Comparison of ENCODE assay signal across 14 cellular contexts in the genomic region with DNA sequence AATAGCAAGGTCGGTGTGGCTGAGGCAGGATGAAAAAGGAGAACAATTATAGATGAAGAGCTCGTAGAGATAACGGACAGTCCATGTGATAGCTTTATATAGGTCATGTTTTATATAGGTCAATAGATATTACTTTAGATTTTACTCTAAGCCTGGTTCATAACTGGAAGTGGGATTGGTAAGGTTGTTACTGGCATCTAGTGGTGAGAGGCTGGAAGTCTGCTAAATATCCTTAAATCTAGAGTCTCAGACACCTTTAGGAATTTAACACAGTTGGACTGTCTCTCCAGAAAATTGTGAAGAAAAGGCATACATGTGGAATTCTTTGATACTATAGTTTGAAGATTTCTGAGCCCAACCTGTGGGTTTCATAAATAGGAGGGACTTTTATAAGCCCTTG.
DNase-seq lines count a peak whose midpoint lies in the region; ATAC-seq and TF ChIP-seq lines count a peak whose summit lies in the region.
"Had no signal": no experiment of that assay in that cellular context is flagged by ENCODE, and none has a peak within 500 bp of the region (broad histone marks: within the 10 kb centered on the region; RNA-seq: fewer than 3 reads in every experiment).

No MANE protein-coding gene starts in this region.

- H3K9me2 ChIP-seq in GM23248 (ENCODE audit: insufficient read depth) = no peaks in the 10 kb centered on the region

- no peaks in the 10 kb centered on the region for H3K27me3 ChIP-seq in GM23248 (replicated peaks; ENCODE audit: insufficient read depth)
- H3K27me3 ChIP-seq: ascending aorta, Peyer's patch had no signal

- no peaks in the 10 kb centered on the region for H3K36me3 Mint-ChIP-seq in T-helper 17 cell (ENCODE audit: low read depth)
- H3K36me3 Mint-ChIP-seq: type B pancreatic cell had no signal

- no peak overlapping the region for H3K4me3 Mint-ChIP-seq in T-helper 17 cell
- H3K4me3 Mint-ChIP-seq: nephron, type B pancreatic cell had no signal

- H3K9ac ChIP-seq in GM23248 = peak overlapping the region; percentile 70

- WGBS in GM23248 (ENCODE audit: low coverage in 1 of 2, low lambda C conversion rate in 2 of 2, missing lambda C conversion rate in 2 of 2), 2 experiments = 21 to 23% methylated on average over 3 of the region's 3 CpGs
- whole genome bisulfite sequencing in lower leg skin, 2 donors = 46% methylated on average over 3 of the region's 3 CpGs; no CpG with 5 or more reads in 1 of the 2 donors

- H3K27me3 Mint-ChIP-seq in T-helper 17 cell = no peaks in the 10 kb centered on the region
- H3K27me3 Mint-ChIP-seq: type B pancreatic cell had no signal

- no peak for TF ChIP-seq POLR2A in lower leg skin (IDR thresholded peaks at IDR 0.05)

- H3K79me2 ChIP-seq in GM23248 (ENCODE audit: insufficient read depth) = no peaks in the 10 kb centered on the region

- no peak for ATAC-seq in T-helper 17 cell
- ATAC-seq in HG02884 (IDR thresholded peaks at IDR 0.05; ENCODE audit: unreplicated experiment) = no peak
- ATAC-seq in GM18517 (IDR thresholded peaks at IDR 0.05; ENCODE audit: unreplicated experiment) = no peak

- peak overlapping the region; percentile 80 for H3K27ac ChIP-seq in GM23248
- H3K27ac ChIP-seq: ascending aorta, C4-2B, Peyer's patch had no signal

- peaks cover 31% of the 10 kb centered on the region for H3K4me1 ChIP-seq in GM23248 (ENCODE audit: insufficient read depth)
- H3K4me1 ChIP-seq: ascending aorta, Peyer's patch had no signal

- DNase-seq in Ammon's horn (ENCODE audit: low spot score) (peak; percentile 6), GM23248 (peak; percentile 54), T-helper 17 cell (no peak), inferior parietal cortex (ENCODE audit: extremely low spot score) (peak; percentile 4), NCI-H345 (lab: John Stamatoyannopoulos, UW) (no peak), lower leg skin (ENCODE audit: low spot score in 2 of 2) (no peak)
- DNase-seq: NCI-H1694 treated with DMSO at 0.1 percent for 48 hours, Peyer's patch had no signal

- H3K4me3 ChIP-seq in GM23248 (peak overlapping the region; percentile 52), lower leg skin (ENCODE audit: low read depth, poor library complexity, severe bottlenecking) (no peak overlapping the region)
- H3K4me3 ChIP-seq: ascending aorta, Peyer's patch had no signal

- peaks cover 6% of the 10 kb centered on the region; the same call in 1 of the 2 replicates for H3K36me3 ChIP-seq in GM23248 (ENCODE audit: low read depth)
- H3K36me3 ChIP-seq: ascending aorta had no signal

- peaks cover 22% of the 10 kb centered on the region for H3F3A ChIP-seq in GM23248 (ENCODE audit: insufficient read depth)

- peak overlapping the region; percentile 53 for H3K4me2 ChIP-seq in GM23248 (ENCODE audit: unreplicated experiment)

- peak overlapping the region; percentile 53 for H3K27ac Mint-ChIP-seq in T-helper 17 cell
- H3K27ac Mint-ChIP-seq: nephron, type B pancreatic cell had no signal

- no peaks in the 10 kb centered on the region for H4K20me1 ChIP-seq in GM23248 (ENCODE audit: insufficient read depth)

- no peak overlapping the region for H2AFZ ChIP-seq in GM23248

- H3K9me3 ChIP-seq in GM23248 (ENCODE audit: low read depth) = no peaks in the 10 kb centered on the region
- no peaks in the 10 kb centered on the region for H3K9me3 ChIP-seq in T-helper 17 cell (ENCODE audit: control insufficient read depth, low read length, poor library complexity, severe bottlenecking)
- H3K9me3 ChIP-seq: ascending aorta, Peyer's patch had no signal

- intact Hi-C loops in lower leg skin (cut with DNase I; ENCODE audit: low total_unique reads) = no loop called here

- no peak for TF ChIP-seq CTCF in lower leg skin (IDR thresholded peaks at IDR 0.05)

- peaks cover 5% of the 10 kb centered on the region for H3K4me1 Mint-ChIP-seq in T-helper 17 cell
- H3K4me1 Mint-ChIP-seq: nephron had no signal

- in situ Hi-C loops in GM23248 (cut with MboI) = no loop called here

Comparison
In these comparisons a context has a peak if more than half of its experiments do, and no peak if none do; other contexts are left out.
1. DNase-seq: peak in Ammon's horn (single experiment), GM23248 (single experiment) and inferior parietal cortex (single experiment); none in T-helper 17 cell (0 of 3), NCI-H345 (single experiment) and lower leg skin (0 of 2).